15 cellular contexts compared by ENCODE assay signal in genomic region chr4:39998659-39999345, GRCh38.
"Had no signal": no experiment of that assay in that cellular context is flagged by ENCODE, and none has a peak within 500 bp of the region (broad histone marks: within the 10 kb centered on the region; RNA-seq: fewer than 3 reads in every experiment).

No MANE protein-coding gene starts in this region.

- H3K36me3 ChIP-seq: tibial nerve had no signal

- FAIRE-seq: small intestine had no signal

- H3K9me3 ChIP-seq: tibial nerve had no signal

- H3K27me3 ChIP-seq: tibial nerve had no signal

- H3K27ac ChIP-seq: epithelial cell of prostate, tibial nerve had no signal

- H3K4me1 ChIP-seq: tibial nerve had no signal

- H3K4me3 ChIP-seq: tibial nerve had no signal

- DNase-seq: activated CD4-positive, alpha-beta T cell treated with anti-CD3 and anti-CD28 coated beads for 48 hours; activated CD8-positive, alpha-beta memory T cell treated with anti-CD3 and anti-CD28 coated beads, Interleukin-2, amount 50 U/mL, for 48 hours; activated CD8-positive, alpha-beta T cell treated with anti-CD3 and anti-CD28 coated beads, Interleukin-2, amount 10 ng/mL, durations not matched to agents 7 days and 5 days; activated naive CD4-positive, alpha-beta T cell; central memory CD4-positive, alpha-beta T cell; cortex of kidney; effector memory CD4-positive, alpha-beta T cell; hypothalamus; mammary epithelial cell; nephron progenitor cell; right cardiac atrium; small intestine had no signal

- ATAC-seq: activated CD8-positive, alpha-beta T cell treated with anti-CD3 and anti-CD28 coated beads, Interleukin-2, amount 10 ng/mL, durations not matched to agents 7 days and 5 days; right cardiac atrium; stimulated activated effector memory CD8-positive, alpha-beta T cell treated with anti-CD3 and anti-CD28 coated beads, Interleukin-12 subunit alpha, Interleukin-12 subunit beta, amount 100 ng/mL, for 72 hours had no signal
